1 cellular context compared by ENCODE assay signal in genomic region chr17:81995463-81996231, GRCh38.
TF ChIP-seq lines count a peak whose summit lies in the region.

No MANE protein-coding gene starts in this region.

TF ChIP-seq in HepG2, 621 proteins besides CTCF, POLR2A, EP300 and RAD21 (continued from another document and continues in another):
- no peak for TF ChIP-seq HNF1A (IDR thresholded peaks at IDR 0.05; ENCODE audit: low read depth)
- TF ChIP-seq HNF1A (CRISPR knock-in tag; IDR thresholded peaks at IDR 0.05; ENCODE audit: borderline replicate concordance): no peak
- TF ChIP-seq TERF1 (CRISPR knock-in tag; IDR thresholded peaks at IDR 0.05): no peak
- TF ChIP-seq NCOA1 (CRISPR knock-in tag; IDR thresholded peaks at IDR 0.05): peak; percentile 27; the same call in 1 of the 2 replicates
- TF ChIP-seq SNAI1 (CRISPR knock-in tag; IDR thresholded peaks at IDR 0.05; ENCODE audit: borderline replicate concordance): no peak
- TF ChIP-seq ZNF124 (CRISPR knock-in tag; IDR thresholded peaks at IDR 0.05): 0 out of 2 replicates have a peak, but pooled peaks have one; percentile 39
- no peak; the same call in 1 of the 2 replicates for TF ChIP-seq RNF2 (conservative IDR thresholded peaks at IDR 0.05; ENCODE audit: low read depth)
- no peak for TF ChIP-seq GRHL1 (CRISPR knock-in tag; conservative IDR thresholded peaks at IDR 0.05)
- TF ChIP-seq SYNCRIP (IDR thresholded peaks at IDR 0.05; ENCODE audit: insufficient read depth, low read depth, low read length): no peak
- 0 out of 2 replicates have a peak, but pooled peaks have one; percentile 23 for TF ChIP-seq ZNF512B (CRISPR knock-in tag; IDR thresholded peaks at IDR 0.05; ENCODE audit: borderline replicate concordance)
- TF ChIP-seq ZNF263 (CRISPR knock-in tag; IDR thresholded peaks at IDR 0.05): peak; percentile 69
- no peak for TF ChIP-seq SETDB1 (CRISPR knock-in tag; IDR thresholded peaks at IDR 0.05; ENCODE audit: borderline replicate concordance)
- TF ChIP-seq ZNF788 (CRISPR knock-in tag; IDR thresholded peaks at IDR 0.05; ENCODE audit: borderline replicate concordance): no peak
- TF ChIP-seq ZC3H4 (CRISPR knock-in tag; IDR thresholded peaks at IDR 0.05; ENCODE audit: borderline replicate concordance): peak; percentile 99
- no peak for TF ChIP-seq ZNF597 (CRISPR knock-in tag; IDR thresholded peaks at IDR 0.05)
- no peak; the same call in 1 of the 2 replicates for TF ChIP-seq KLF6 (CRISPR knock-in tag; IDR thresholded peaks at IDR 0.05)
- TF ChIP-seq SIN3A (IDR thresholded peaks at IDR 0.05; ENCODE audit: borderline replicate concordance, low read depth, low read length): no peak
- no peak for TF ChIP-seq JDP2 (CRISPR knock-in tag; IDR thresholded peaks at IDR 0.05; ENCODE audit: borderline replicate concordance)
- TF ChIP-seq ZNF780A (CRISPR knock-in tag; IDR thresholded peaks at IDR 0.05): no peak
- TF ChIP-seq PTBP1 (IDR thresholded peaks at IDR 0.05; ENCODE audit: low read depth, low read length, poor library complexity, severe bottlenecking): no peak
- TF ChIP-seq RFXAP (CRISPR knock-in tag; IDR thresholded peaks at IDR 0.05; ENCODE audit: borderline replicate concordance): no peak
- no peak for TF ChIP-seq NFRKB (IDR thresholded peaks at IDR 0.05)
- no peak for TF ChIP-seq ZNF720 (CRISPR knock-in tag; IDR thresholded peaks at IDR 0.05)
- no peak for TF ChIP-seq NR3C1 (CRISPR knock-in tag; IDR thresholded peaks at IDR 0.05)
- peak; percentile 52; the same call in 1 of the 2 replicates for TF ChIP-seq NFAT5 (CRISPR knock-in tag; IDR thresholded peaks at IDR 0.05)
- TF ChIP-seq HBP1 (CRISPR knock-in tag; IDR thresholded peaks at IDR 0.05; ENCODE audit: low read depth): peak; percentile 46; the same call in 1 of the 2 replicates
- TF ChIP-seq SRSF4 (IDR thresholded peaks at IDR 0.05; ENCODE audit: low read depth, low read length, poor library complexity, severe bottlenecking): no peak
- no peak for TF ChIP-seq NR2C2 (CRISPR knock-in tag; IDR thresholded peaks at IDR 0.05; ENCODE audit: borderline replicate concordance)
- no peak for TF ChIP-seq TOE1 (CRISPR knock-in tag; IDR thresholded peaks at IDR 0.05)
- TF ChIP-seq STAG1 (CRISPR knock-in tag; IDR thresholded peaks at IDR 0.05): peak; percentile 54
- TF ChIP-seq ZNF383 (CRISPR knock-in tag; IDR thresholded peaks at IDR 0.05; ENCODE audit: borderline replicate concordance): no peak
- TF ChIP-seq LBX2 (CRISPR knock-in tag; IDR thresholded peaks at IDR 0.05; ENCODE audit: borderline replicate concordance): 0 out of 2 replicates have a peak, but pooled peaks have one; percentile 78
- TF ChIP-seq SP5 (CRISPR knock-in tag; IDR thresholded peaks at IDR 0.05; ENCODE audit: borderline replicate concordance, low read depth): peak; percentile 36; the same call in 1 of the 2 replicates
- peak; percentile 47; the same call in 1 of the 2 replicates for TF ChIP-seq BORCS8-MEF2B (CRISPR knock-in tag; IDR thresholded peaks at IDR 0.05)
- TF ChIP-seq NFKB2 (CRISPR knock-in tag; IDR thresholded peaks at IDR 0.05; ENCODE audit: borderline replicate concordance): no peak; the same call in none of the 2 replicates
- TF ChIP-seq HOXA5 (CRISPR knock-in tag; IDR thresholded peaks at IDR 0.05): no peak; the same call in 1 of the 2 replicates
- no peak; the same call in 1 of the 2 replicates for TF ChIP-seq ELF3 (CRISPR knock-in tag; IDR thresholded peaks at IDR 0.05)
- TF ChIP-seq HDAC2 (CRISPR knock-in tag; IDR thresholded peaks at IDR 0.05): peak; percentile 57; the same call in 1 of the 2 replicates
- TF ChIP-seq CREB3 (CRISPR knock-in tag; IDR thresholded peaks at IDR 0.05): no peak; the same call in 1 of the 2 replicates
